Comparison of ENCODE assay signal across 27 cellular contexts in genomic region chr7:38273286-38273995, GRCh38.
DNase-seq lines count a peak whose midpoint lies in the region; ATAC-seq and TF ChIP-seq lines count a peak whose summit lies in the region.
"Had no signal": no experiment of that assay in that cellular context is flagged by ENCODE, and none has a peak within 500 bp of the region (broad histone marks: within the 10 kb centered on the region; RNA-seq: fewer than 3 reads in every experiment).

TSS of gene TARP (minus strand) at chr7:38273636.

- H3K27ac Mint-ChIP-seq in T-helper 2 cell treated with Interferon-gamma antibody and Interleukin-4, amounts not matched to agents 5 μg/mL and 100 μg/mL, for 36 hours = no peak within 1 kb of the TSS
- no peak within 1 kb of the TSS for H3K27ac Mint-ChIP-seq in activated naive CD8-positive, alpha-beta T cell treated with anti-CD3 and anti-CD28 coated beads, Interleukin-2, amount 10 ng/mL, durations not matched to agents 7 days and 5 days
- H3K27ac Mint-ChIP-seq in nephron progenitor cell = peak within 1 kb of the TSS; percentile 48
- no peak within 1 kb of the TSS for H3K27ac Mint-ChIP-seq in stimulated activated naive B cell treated with anti-CD40 and anti-IgM and Interleukin-4, amounts not matched to agents 10 μg/mL and 1 μg/mL and 100 μg/mL, for 72 hours
- H3K27ac Mint-ChIP-seq: activated naive CD8-positive, alpha-beta T cell; B cell; HFFc6 had no signal

- no peaks in the 10 kb centered on the region for H3K27me3 ChIP-seq in HL-60 (ENCODE audit: insufficient read depth, poor library complexity, severe bottlenecking)
- H3K27me3 ChIP-seq: esophagus muscularis mucosa, upper lobe of right lung had no signal

- no peak for ATAC-seq in activated naive CD8-positive, alpha-beta T cell treated with anti-CD3 and anti-CD28 coated beads, Interleukin-2, amount 10 ng/mL, durations not matched to agents 7 days and 5 days (ENCODE audit: low read depth)
- ATAC-seq in HG03196 (IDR thresholded peaks at IDR 0.05; ENCODE audit: unreplicated experiment) = no peak
- no peak for ATAC-seq in stimulated activated naive B cell treated with anti-CD40 and anti-IgM and Interleukin-4, amounts not matched to agents 10 μg/mL and 1 μg/mL and 100 μg/mL, for 72 hours (replicated peaks)
- ATAC-seq: A549, upper lobe of right lung had no signal

- CTCF ChIA-PET in HEK293T (lab: Yijun Ruan, JAX) = interaction anchor here (0.6 kb wide), 1 partner anchor 45 kb away, joined by 3 read pairs; no protein-coding TSS in a partner anchor

- H3K4me3 Mint-ChIP-seq in T-helper 2 cell treated with Interferon-gamma antibody and Interleukin-4, amounts not matched to agents 5 μg/mL and 100 μg/mL, for 36 hours = peak within 1 kb of the TSS; percentile 24
- peak within 1 kb of the TSS; percentile 44 for H3K4me3 Mint-ChIP-seq in activated naive CD8-positive, alpha-beta T cell treated with anti-CD3 and anti-CD28 coated beads, Interleukin-2, amount 10 ng/mL, durations not matched to agents 7 days and 5 days
- no peak within 1 kb of the TSS for H3K4me3 Mint-ChIP-seq in nephron progenitor cell
- H3K4me3 Mint-ChIP-seq in stimulated activated naive B cell treated with anti-CD40 and anti-IgM and Interleukin-4, amounts not matched to agents 10 μg/mL and 1 μg/mL and 100 μg/mL, for 72 hours = no peak within 1 kb of the TSS
- H3K4me3 Mint-ChIP-seq: activated naive CD8-positive, alpha-beta T cell; B cell; HFFc6 had no signal

- peak within 1 kb of the TSS; percentile 72 for H3K4me3 ChIP-seq in HL-60 (replicated peaks; ENCODE audit: insufficient read depth, low read length)
- H3K4me3 ChIP-seq: A549, esophagus muscularis mucosa, upper lobe of right lung had no signal

- H3K9me3 Mint-ChIP-seq in T-helper 2 cell treated with Interferon-gamma antibody and Interleukin-4, amounts not matched to agents 5 μg/mL and 100 μg/mL, for 36 hours = no peaks in the 10 kb centered on the region
- H3K9me3 Mint-ChIP-seq in activated naive CD8-positive, alpha-beta T cell treated with anti-CD3 and anti-CD28 coated beads, Interleukin-2, amount 10 ng/mL, durations not matched to agents 7 days and 5 days = no peaks in the 10 kb centered on the region
- no peaks in the 10 kb centered on the region for H3K9me3 Mint-ChIP-seq in nephron progenitor cell
- H3K9me3 Mint-ChIP-seq in stimulated activated naive B cell treated with anti-CD40 and anti-IgM and Interleukin-4, amounts not matched to agents 10 μg/mL and 1 μg/mL and 100 μg/mL, for 72 hours = no peaks in the 10 kb centered on the region
- H3K9me3 Mint-ChIP-seq: HFFc6 had no signal

- H3K4me1 Mint-ChIP-seq in T-helper 2 cell treated with Interferon-gamma antibody and Interleukin-4, amounts not matched to agents 5 μg/mL and 100 μg/mL, for 36 hours (ENCODE audit: low read depth) = no peaks in the 10 kb centered on the region
- no peaks in the 10 kb centered on the region for H3K4me1 Mint-ChIP-seq in activated naive CD8-positive, alpha-beta T cell treated with anti-CD3 and anti-CD28 coated beads, Interleukin-2, amount 10 ng/mL, durations not matched to agents 7 days and 5 days
- H3K4me1 Mint-ChIP-seq in nephron progenitor cell = peaks cover 35% of the 10 kb centered on the region
- H3K4me1 Mint-ChIP-seq in stimulated activated naive B cell treated with anti-CD40 and anti-IgM and Interleukin-4, amounts not matched to agents 10 μg/mL and 1 μg/mL and 100 μg/mL, for 72 hours = no peaks in the 10 kb centered on the region
- H3K4me1 Mint-ChIP-seq: B cell had no signal

- no peak for DNase-seq in T-helper 2 cell treated with Interferon-gamma antibody and Interleukin-4, amounts not matched to agents 5 μg/mL and 100 μg/mL, for 36 hours (ENCODE audit: low spot score)
- DNase-seq in T-helper 2 cell = no peak
- DNase-seq in HL-60 (ENCODE audit: low read depth in 1 of 2, low spot score in 1 of 2) = peak in 1 of 2 experiments; percentile 34
- no peak for DNase-seq in activated naive CD8-positive, alpha-beta T cell treated with anti-CD3 and anti-CD28 coated beads, Interleukin-2, amount 10 ng/mL, durations not matched to agents 7 days and 5 days
- no peak for DNase-seq in nephron progenitor cell
- no peak for DNase-seq in HEK293T (ENCODE audit: extremely low spot score)
- DNase-seq in stimulated activated naive B cell treated with anti-CD40 and anti-IgM and Interleukin-4, amounts not matched to agents 10 μg/mL and 1 μg/mL and 100 μg/mL, for 72 hours = no peak
- DNase-seq: activated CD4-positive, alpha-beta T cell treated with anti-CD3 and anti-CD28 coated beads, Interleukin-2, amount 50 U/mL, for 1 hour; Calu3; cerebellar nuclear complex; effector CD4-positive, alpha-beta T cell; HFFc6; hippocampal formation; Kasumi-1; NCI-H1092 treated with DMSO at 0.1 percent for 48 hours; NCI-H2029 treated with DMSO at 0.1 percent for 48 hours; NCI-H345; occipital lobe; retina; Right ventricle myocardium superior; stimulated activated CD4-positive, alpha-beta T cell treated with anti-CD3 and anti-CD28 coated beads, Interleukin-4, amount 100 ng/mL, for 24 hours; upper lobe of right lung had no signal

- H3K36me3 Mint-ChIP-seq in T-helper 2 cell treated with Interferon-gamma antibody and Interleukin-4, amounts not matched to agents 5 μg/mL and 100 μg/mL, for 36 hours (ENCODE audit: low read depth) = no peaks in the 10 kb centered on the region
- no peaks in the 10 kb centered on the region for H3K36me3 Mint-ChIP-seq in activated naive CD8-positive, alpha-beta T cell treated with anti-CD3 and anti-CD28 coated beads, Interleukin-2, amount 10 ng/mL, durations not matched to agents 7 days and 5 days
- no peaks in the 10 kb centered on the region for H3K36me3 Mint-ChIP-seq in nephron progenitor cell (ENCODE audit: low read depth)
- no peaks in the 10 kb centered on the region for H3K36me3 Mint-ChIP-seq in stimulated activated naive B cell treated with anti-CD40 and anti-IgM and Interleukin-4, amounts not matched to agents 10 μg/mL and 1 μg/mL and 100 μg/mL, for 72 hours
- H3K36me3 Mint-ChIP-seq: activated naive CD8-positive, alpha-beta T cell had no signal

- TF ChIP-seq CTCF in HL-60 (IDR thresholded peaks at IDR 0.05; ENCODE audit: insufficient read depth, low read length) = no peak
- TF ChIP-seq CTCF in nephron progenitor cell (IDR thresholded peaks at IDR 0.05) = no peak

- POLR2A ChIA-PET in activated naive CD8-positive, alpha-beta T cell treated with anti-CD3 and anti-CD28 coated beads, Interleukin-2, amount 10 ng/mL, durations not matched to agents 7 days and 5 days (lab: Charles Lee) = no interaction called here
- POLR2A ChIA-PET in HEK293T (lab: Yijun Ruan, JAX) = no interaction called here

- peak within 1 kb of the TSS; percentile 92 for H3K27ac ChIP-seq in HL-60 (replicated peaks)
- H3K27ac ChIP-seq: A549, esophagus muscularis mucosa, upper lobe of right lung had no signal

- H3K27me3 Mint-ChIP-seq in T-helper 2 cell treated with Interferon-gamma antibody and Interleukin-4, amounts not matched to agents 5 μg/mL and 100 μg/mL, for 36 hours (ENCODE audit: low read depth) = no peaks in the 10 kb centered on the region
- no peaks in the 10 kb centered on the region for H3K27me3 Mint-ChIP-seq in activated naive CD8-positive, alpha-beta T cell treated with anti-CD3 and anti-CD28 coated beads, Interleukin-2, amount 10 ng/mL, durations not matched to agents 7 days and 5 days
- H3K27me3 Mint-ChIP-seq in nephron progenitor cell (ENCODE audit: low read depth, poor library complexity) = no peaks in the 10 kb centered on the region
- H3K27me3 Mint-ChIP-seq in stimulated activated naive B cell treated with anti-CD40 and anti-IgM and Interleukin-4, amounts not matched to agents 10 μg/mL and 1 μg/mL and 100 μg/mL, for 72 hours = no peaks in the 10 kb centered on the region
- H3K27me3 Mint-ChIP-seq: activated naive CD8-positive, alpha-beta T cell; B cell had no signal

TF ChIP-seq in HEK293T, 16 proteins besides CTCF, POLR2A, EP300 and RAD21:
- no peak for TF ChIP-seq CTBP1 (IDR thresholded peaks at IDR 0.05; ENCODE audit: borderline replicate concordance)
- no peak for TF ChIP-seq ZNF384 (IDR thresholded peaks at IDR 0.05)
- TF ChIP-seq BHLHE40 (IDR thresholded peaks at IDR 0.05; ENCODE audit: borderline replicate concordance) = no peak
- no peak for TF ChIP-seq ELF4 (IDR thresholded peaks at IDR 0.05)
- no peak for TF ChIP-seq FOXM1 (IDR thresholded peaks at IDR 0.05; ENCODE audit: borderline replicate concordance)
- TF ChIP-seq FOXK2 (IDR thresholded peaks at IDR 0.05) = no peak
TF ChIP-seq in HEK293T: peak in this region for 0.

Comparison
In these comparisons a context has a peak if more than half of its experiments do, and no peak if none do; other contexts are left out.
1. H3K4me3 Mint-ChIP-seq: peak in T-helper 2 cell treated with Interferon-gamma antibody and Interleukin-4, amounts not matched to agents 5 μg/mL and 100 μg/mL, for 36 hours (single experiment) and activated naive CD8-positive, alpha-beta T cell treated with anti-CD3 and anti-CD28 coated beads, Interleukin-2, amount 10 ng/mL, durations not matched to agents 7 days and 5 days (single experiment); none in nephron progenitor cell (single experiment) and stimulated activated naive B cell treated with anti-CD40 and anti-IgM and Interleukin-4, amounts not matched to agents 10 μg/mL and 1 μg/mL and 100 μg/mL, for 72 hours (0 of 2).